In genomic region chr6:145148392-145149175, GRCh38 we compare ENCODE assay signal across 8 cellular contexts.
DNase-seq lines count a peak whose midpoint lies in the region; ATAC-seq lines count a peak whose summit lies in the region.

No MANE protein-coding gene starts in this region.

- H3K9me3 Mint-ChIP-seq in activated T-cell treated with anti-CD3 and anti-CD28 coated beads, Interleukin-2, amount 50 U/mL, for 4 hours = no peaks in the 10 kb centered on the region

- ATAC-seq in GM19035 (IDR thresholded peaks at IDR 0.05; ENCODE audit: unreplicated experiment) (peak; percentile 72), GM19395 (IDR thresholded peaks at IDR 0.05; ENCODE audit: unreplicated experiment) (no peak), HG03045 (IDR thresholded peaks at IDR 0.05; ENCODE audit: unreplicated experiment) (no peak)
- no peak for ATAC-seq in activated T-cell treated with anti-CD3 and anti-CD28 coated beads, Interleukin-2, amount 50 U/mL, for 4 hours

- no peaks in the 10 kb centered on the region for H3K4me1 Mint-ChIP-seq in activated T-cell treated with anti-CD3 and anti-CD28 coated beads, Interleukin-2, amount 50 U/mL, for 4 hours (ENCODE audit: low read depth)

- peaks cover 5% of the 10 kb centered on the region for H3K27me3 Mint-ChIP-seq in activated T-cell treated with anti-CD3 and anti-CD28 coated beads, Interleukin-2, amount 50 U/mL, for 4 hours (ENCODE audit: low read depth)

- no peaks in the 10 kb centered on the region for H3K36me3 ChIP-seq in adipocyte (ENCODE audit: control insufficient read depth, insufficient read depth, low read length, severe bottlenecking)

- no peak overlapping the region for H3K4me3 Mint-ChIP-seq in activated T-cell treated with anti-CD3 and anti-CD28 coated beads, Interleukin-2, amount 50 U/mL, for 4 hours

- no peaks in the 10 kb centered on the region for H3K36me3 Mint-ChIP-seq in activated T-cell treated with anti-CD3 and anti-CD28 coated beads, Interleukin-2, amount 50 U/mL, for 4 hours (ENCODE audit: insufficient read depth)

- no peaks in the 10 kb centered on the region for H3K27me3 ChIP-seq in adipocyte (replicated peaks; ENCODE audit: control insufficient read depth, insufficient read depth, low read length)

- no peaks in the 10 kb centered on the region for H3K9me3 ChIP-seq in adipocyte (ENCODE audit: control insufficient read depth, low read length)

- peak; percentile 72 for DNase-seq in HPDE6-E6E7 (ENCODE audit: extremely low spot score)
- DNase-seq in adipocyte (ENCODE audit: low read depth) = peak; percentile 89
- DNase-seq in mucosa of gallbladder (ENCODE audit: low spot score) = peak; percentile 50
- DNase-seq in activated T-cell treated with anti-CD3 and anti-CD28 coated beads, Interleukin-2, amount 50 U/mL, for 4 hours = no peak
- no peak for DNase-seq in activated CD4-positive, alpha-beta T cell treated with anti-CD3 and anti-CD28 coated beads, Interleukin-2, amount 50 U/mL, for 48 hours

- H3K9ac ChIP-seq in adipocyte (ENCODE audit: low read length) = no peak overlapping the region

- H3K4me3 ChIP-seq in adipocyte (ENCODE audit: low read length) = no peak overlapping the region

- peaks cover 18% of the 10 kb centered on the region for H3K4me1 ChIP-seq in adipocyte (ENCODE audit: control insufficient read depth, insufficient read depth, low read length)

Comparison
In these comparisons a context has a peak if more than half of its experiments do, and no peak if none do; other contexts are left out.
1. DNase-seq: peak in HPDE6-E6E7 (single experiment), adipocyte (single experiment) and mucosa of gallbladder (single experiment); none in activated T-cell treated with anti-CD3 and anti-CD28 coated beads, Interleukin-2, amount 50 U/mL, for 4 hours (single experiment) and activated CD4-positive, alpha-beta T cell treated with anti-CD3 and anti-CD28 coated beads, Interleukin-2, amount 50 U/mL, for 48 hours (0 of 2).